ENCODE assay signal across 4 cellular contexts in genomic region chr19:10421981-10422461, GRCh38.
A peak's percentile ranks its signal among the peaks of the same experiment; 100 is the strongest.
TF ChIP-seq lines count a peak whose summit lies in the region.

No MANE protein-coding gene starts in this region.

TF ChIP-seq in A549, 52 proteins besides CTCF, POLR2A, EP300 and RAD21:
- TF ChIP-seq HOXA7 (CRISPR knock-in tag; IDR thresholded peaks at IDR 0.05) = no peak
- TF ChIP-seq CEBPB (IDR thresholded peaks at IDR 0.05) = 0 out of 4 replicates have a peak, but pooled peaks of 1 of the 2 experiments have one; percentile 23
- 0 out of 2 replicates have a peak, but pooled peaks have one; percentile 6 for TF ChIP-seq NFE2L2 (conservative IDR thresholded peaks at IDR 0.05; ENCODE audit: low read length)
- no peak for TF ChIP-seq FOXS1 (CRISPR knock-in tag; IDR thresholded peaks at IDR 0.05)

TF ChIP-seq in H1, 55 proteins besides CTCF, POLR2A, EP300 and RAD21:
- TF ChIP-seq TCF12 (IDR thresholded peaks at IDR 0.05; ENCODE audit: low read depth, low read length) (no peak), POU5F1 (IDR thresholded peaks at IDR 0.05; ENCODE audit: low read depth, low read length) (no peak), HDAC2 (IDR thresholded peaks at IDR 0.05; ENCODE audit: borderline replicate concordance in 1 of 2, low read depth in 2 of 2, low read length in 2 of 2) (no peak), NRF1 (IDR thresholded peaks at IDR 0.05; ENCODE audit: low read depth, low read length) (no peak), KDM5A (IDR thresholded peaks at IDR 0.05; ENCODE audit: low read length) (no peak), BCL11A (IDR thresholded peaks at IDR 0.05; ENCODE audit: low read depth in 2 of 2, low read length in 2 of 2) (no peak)
TF ChIP-seq in H1: peak in this region for 0.

TF ChIP-seq in HEK293T, 16 proteins besides CTCF, POLR2A, EP300 and RAD21:
- TF ChIP-seq L3MBTL2 (conservative IDR thresholded peaks at IDR 0.05) (no peak), NFRKB (IDR thresholded peaks at IDR 0.05) (no peak), FOXK2 (IDR thresholded peaks at IDR 0.05) (no peak)

TF ChIP-seq in SK-N-SH, 30 proteins besides CTCF, POLR2A, EP300 and RAD21:
- TF ChIP-seq RXRA (IDR thresholded peaks at IDR 0.05; ENCODE audit: borderline replicate concordance, low read depth) (no peak), NFIC (IDR thresholded peaks at IDR 0.05; ENCODE audit: borderline replicate concordance) (no peak), GABPA (IDR thresholded peaks at IDR 0.05; ENCODE audit: low read depth) (no peak), ZBTB33 (IDR thresholded peaks at IDR 0.05; ENCODE audit: borderline replicate concordance, low read depth) (no peak), MEF2A (IDR thresholded peaks at IDR 0.05; ENCODE audit: borderline replicate concordance, low read depth) (no peak), USF2 (IDR thresholded peaks at IDR 0.05; ENCODE audit: borderline replicate concordance, low read depth, low read length) (no peak), PBX3 (IDR thresholded peaks at IDR 0.05) (no peak), ELF1 (IDR thresholded peaks at IDR 0.05) (no peak), FOXM1 (IDR thresholded peaks at IDR 0.05; ENCODE audit: low read depth) (no peak), FOSL2 (IDR thresholded peaks at IDR 0.05; ENCODE audit: borderline replicate concordance, low read depth) (no peak), YY1 (IDR thresholded peaks at IDR 0.05; ENCODE audit: low read depth) (no peak), EZH2phosphoT487 (IDR thresholded peaks at IDR 0.05; ENCODE audit: borderline replicate concordance, low read depth) (no peak), GATA2 (CRISPR knock-in tag; IDR thresholded peaks at IDR 0.05) (no peak), RCOR1 (IDR thresholded peaks at IDR 0.05; ENCODE audit: low read length) (no peak), FOXJ3 (CRISPR knock-in tag; IDR thresholded peaks at IDR 0.05) (no peak), POLR2AphosphoS5 (IDR thresholded peaks at IDR 0.05; ENCODE audit: low read depth, low read length) (no peak), IRF3 (IDR thresholded peaks at IDR 0.05; ENCODE audit: low read depth, low read length) (no peak), RFX5 (IDR thresholded peaks at IDR 0.05; ENCODE audit: low read length) (no peak), REST (IDR thresholded peaks at IDR 0.05; ENCODE audit: low read depth, low read length) (no peak), SMC3 (IDR thresholded peaks at IDR 0.05; ENCODE audit: low read depth, low read length) (no peak)
